Comparison of ENCODE assay signal across 29 cellular contexts in genomic region chr10:79447911-79448731, GRCh38. TPM values are rescaled to one million over a fixed set of nuclear protein-coding genes. Genes with fewer than 3 reads are reported as not detected.
A peak's percentile ranks its signal among the peaks of the same experiment; 100 is the strongest.
DNase-seq lines count a peak whose midpoint lies in the region; ATAC-seq, FAIRE-seq and TF ChIP-seq lines count a peak whose summit lies in the region.
"Had no signal": no experiment of that assay in that cellular context is flagged by ENCODE, and none has a peak within 500 bp of the region (broad histone marks: within the 10 kb centered on the region; RNA-seq: fewer than 3 reads in every experiment).

No MANE protein-coding gene starts in this region.

- H3K27me3 ChIP-seq in BLaER1 treated with 17β-estradiol and CSF1 and Interleukin-3, amounts not matched to agents 10 nM and 100 nM, result no peaks in the 10 kb centered on the region
- H3K27me3 ChIP-seq in psoas muscle (ENCODE audit: insufficient read depth in 3 of 3, low read length in 2 of 3), result no peaks in the 10 kb centered on the region
- H3K27me3 ChIP-seq: SJCRH30, tibial nerve had no signal

- no peaks in the 10 kb centered on the region for H3K9me3 Mint-ChIP-seq in IgD-negative memory B cell
- H3K9me3 Mint-ChIP-seq in T-helper 2 cell treated with Interferon-gamma antibody and Interleukin-4, amounts not matched to agents 5 μg/mL and 100 μg/mL, for 36 hours, result no peaks in the 10 kb centered on the region
- no peaks in the 10 kb centered on the region for H3K9me3 Mint-ChIP-seq in activated CD4-positive, alpha-beta T cell treated with anti-CD3 and anti-CD28 coated beads, Interleukin-2, amount 10 ng/mL, durations not matched to agents 7 days and 5 days
- H3K9me3 Mint-ChIP-seq: activated B cell treated with CpG ODN at 0.5 μM for 24 hours; activated CD4-positive, alpha-beta memory T cell treated with anti-CD3 and anti-CD28 coated beads for 36 hours; activated T-helper 2 cell treated with anti-CD3 and anti-CD28 coated beads, Interferon-gamma antibody, Interleukin-2, Interleukin-4, amounts not matched to agents 10 μg/mL and 5 μg/mL and 100 μg/mL, durations not matched to agents 14 hours and 24 hours and 36 hours; dendritic cell treated with granulocyte-macrophage colony-stimulating factor and Interleukin-4, amounts not matched to agents 40 ng/mL and 50 ng/mL, for 4 days had no signal

- H3K9ac ChIP-seq in BLaER1 treated with 17β-estradiol and CSF1 and Interleukin-3, amounts not matched to agents 10 nM and 100 nM, result no peak overlapping the region
- H3K9ac ChIP-seq in kidney (ENCODE audit: low read length in 2 of 2), result no peak overlapping the region

- no peak overlapping the region for H3K4me3 ChIP-seq in BLaER1 treated with 17β-estradiol and CSF1 and Interleukin-3, amounts not matched to agents 10 nM and 100 nM
- no peak overlapping the region for H3K4me3 ChIP-seq in kidney (ENCODE audit: low read length in 2 of 2)
- H3K4me3 ChIP-seq in psoas muscle, result no peak overlapping the region
- H3K4me3 ChIP-seq: HAP-1, prostate gland, SJCRH30, tibial nerve had no signal

- intact Hi-C loops in kidney (cut with DNase I), result no loop called here
- intact Hi-C loops in psoas muscle (cut with DNase I), result loop anchor here in 1 of 2 donors (2.0 kb wide), 1 partner anchor 13 kb away; no protein-coding TSS in a partner anchor

- peak overlapping the region in 2 of 3 donors; percentile 8 to 59 for H3K27ac Mint-ChIP-seq in IgD-negative memory B cell
- H3K27ac Mint-ChIP-seq in T-helper 2 cell treated with Interferon-gamma antibody and Interleukin-4, amounts not matched to agents 5 μg/mL and 100 μg/mL, for 36 hours, result no peak overlapping the region
- no peak overlapping the region for H3K27ac Mint-ChIP-seq in activated CD4-positive, alpha-beta T cell treated with anti-CD3 and anti-CD28 coated beads, Interleukin-2, amount 10 ng/mL, durations not matched to agents 7 days and 5 days
- H3K27ac Mint-ChIP-seq: activated B cell treated with CpG ODN at 0.5 μM for 24 hours; activated CD4-positive, alpha-beta memory T cell treated with anti-CD3 and anti-CD28 coated beads for 36 hours; activated naive CD8-positive, alpha-beta T cell; activated T-helper 2 cell treated with anti-CD3 and anti-CD28 coated beads, Interferon-gamma antibody, Interleukin-2, Interleukin-4, amounts not matched to agents 10 μg/mL and 5 μg/mL and 100 μg/mL, durations not matched to agents 14 hours and 24 hours and 36 hours; B cell; dendritic cell treated with granulocyte-macrophage colony-stimulating factor and Interleukin-4, amounts not matched to agents 40 ng/mL and 50 ng/mL, for 4 days had no signal

- peaks cover 11 to 16% (median 16%) of the 10 kb centered on the region in 3 donors for H3K4me1 Mint-ChIP-seq in IgD-negative memory B cell
- peaks cover 19% of the 10 kb centered on the region for H3K4me1 Mint-ChIP-seq in T-helper 2 cell treated with Interferon-gamma antibody and Interleukin-4, amounts not matched to agents 5 μg/mL and 100 μg/mL, for 36 hours (ENCODE audit: low read depth)
- peaks cover 24% of the 10 kb centered on the region for H3K4me1 Mint-ChIP-seq in activated CD4-positive, alpha-beta T cell treated with anti-CD3 and anti-CD28 coated beads, Interleukin-2, amount 10 ng/mL, durations not matched to agents 7 days and 5 days

- H3K4me1 ChIP-seq in BLaER1 treated with 17β-estradiol and CSF1 and Interleukin-3, amounts not matched to agents 10 nM and 100 nM, result peaks cover 11 to 48% (median 41%) of the 10 kb centered on the region in 10 experiments
- H3K4me1 ChIP-seq in kidney (ENCODE audit: control insufficient read depth in 1 of 2, insufficient read depth in 1 of 2, low read depth in 1 of 2, low read length in 2 of 2), result peaks cover 0 to 15% of the 10 kb centered on the region in 2 donors
- peaks cover 35% of the 10 kb centered on the region for H3K4me1 ChIP-seq in psoas muscle
- H3K4me1 ChIP-seq: prostate gland had no signal

- no peaks in the 10 kb centered on the region for H3K36me3 ChIP-seq in BLaER1 treated with 17β-estradiol and CSF1 and Interleukin-3, amounts not matched to agents 10 nM and 100 nM
- no peaks in the 10 kb centered on the region for H3K36me3 ChIP-seq in kidney (ENCODE audit: control insufficient read depth in 1 of 2, insufficient read depth in 2 of 2, low read length in 2 of 2)
- no peaks in the 10 kb centered on the region for H3K36me3 ChIP-seq in psoas muscle (ENCODE audit: insufficient read depth in 1 of 2, low read depth in 1 of 2)
- H3K36me3 ChIP-seq: HAP-1, prostate gland, tibial nerve had no signal

- ATAC-seq in psoas muscle, result no peak

- peak overlapping the region in 8 of 11 experiments; percentile 4 to 97 (median 90); a peak in 10 of 22 replicates for H3K4me2 ChIP-seq in BLaER1 treated with 17β-estradiol and CSF1 and Interleukin-3, amounts not matched to agents 10 nM and 100 nM

- no peaks in the 10 kb centered on the region for H3K9me3 ChIP-seq in BLaER1 treated with 17β-estradiol and CSF1 and Interleukin-3, amounts not matched to agents 10 nM and 100 nM (replicated peaks in 1 of 11)
- H3K9me3 ChIP-seq in kidney (ENCODE audit: control insufficient read depth in 1 of 2, low read length in 2 of 2) (no peaks in the 10 kb centered on the region), psoas muscle (no peaks in the 10 kb centered on the region)
- H3K9me3 ChIP-seq: HAP-1, prostate gland, SJCRH30, tibial nerve had no signal

- CTCF ChIA-PET in activated CD4-positive, alpha-beta T cell treated with anti-CD3 and anti-CD28 coated beads, Interleukin-2, amount 10 ng/mL, durations not matched to agents 7 days and 5 days (lab: Charles Lee), result interaction anchor here (1.1 to 1.2 kb wide), 2 partner anchors 12 to 23 kb away, joined by 3 read pairs; no protein-coding TSS in a partner anchor

- TF ChIP-seq CTCF in kidney (IDR thresholded peaks at IDR 0.05; ENCODE audit: borderline replicate concordance, extremely low read depth, insufficient read depth), result no peak
- no peak for TF ChIP-seq CTCF in psoas muscle (IDR thresholded peaks at IDR 0.05)

- no peaks in the 10 kb centered on the region for H3K36me3 Mint-ChIP-seq in IgD-negative memory B cell
- no peaks in the 10 kb centered on the region for H3K36me3 Mint-ChIP-seq in T-helper 2 cell treated with Interferon-gamma antibody and Interleukin-4, amounts not matched to agents 5 μg/mL and 100 μg/mL, for 36 hours (ENCODE audit: low read depth)
- no peaks in the 10 kb centered on the region for H3K36me3 Mint-ChIP-seq in activated CD4-positive, alpha-beta T cell treated with anti-CD3 and anti-CD28 coated beads, Interleukin-2, amount 10 ng/mL, durations not matched to agents 7 days and 5 days (ENCODE audit: low read depth)
- H3K36me3 Mint-ChIP-seq: activated CD4-positive, alpha-beta memory T cell treated with anti-CD3 and anti-CD28 coated beads for 36 hours; activated naive CD8-positive, alpha-beta T cell had no signal

- POLR2A ChIA-PET in activated CD4-positive, alpha-beta T cell treated with anti-CD3 and anti-CD28 coated beads, Interleukin-2, amount 10 ng/mL, durations not matched to agents 7 days and 5 days (lab: Charles Lee), result no interaction called here

- peaks cover 2% of the 10 kb centered on the region for H3K27me3 Mint-ChIP-seq in IgD-negative memory B cell
- H3K27me3 Mint-ChIP-seq in T-helper 2 cell treated with Interferon-gamma antibody and Interleukin-4, amounts not matched to agents 5 μg/mL and 100 μg/mL, for 36 hours (ENCODE audit: low read depth), result peaks cover 57% of the 10 kb centered on the region
- peaks cover 32% of the 10 kb centered on the region for H3K27me3 Mint-ChIP-seq in activated CD4-positive, alpha-beta T cell treated with anti-CD3 and anti-CD28 coated beads, Interleukin-2, amount 10 ng/mL, durations not matched to agents 7 days and 5 days
- H3K27me3 Mint-ChIP-seq: activated B cell treated with CpG ODN at 0.5 μM for 24 hours, B cell had no signal

- no peak overlapping the region for H3K27ac ChIP-seq in BLaER1 treated with 17β-estradiol and CSF1 and Interleukin-3, amounts not matched to agents 10 nM and 100 nM
- H3K27ac ChIP-seq in kidney (ENCODE audit: low read depth in 2 of 2, low read length in 2 of 2), result no peak overlapping the region
- peak overlapping the region; percentile 93 for H3K27ac ChIP-seq in psoas muscle
- H3K27ac ChIP-seq: prostate gland, SJCRH30 had no signal

- no peak for FAIRE-seq in kidney (lab: Jason Lieb, UNC)
- FAIRE-seq: endometrium, GM19239 had no signal

- peak; percentile 22 for DNase-seq in kidney
- DNase-seq in psoas muscle, result no peak
- DNase-seq in T-helper 2 cell treated with Interferon-gamma antibody and Interleukin-4, amounts not matched to agents 5 μg/mL and 100 μg/mL, for 36 hours (ENCODE audit: low spot score), result no peak
- no peak for DNase-seq in activated CD4-positive, alpha-beta T cell treated with anti-CD3 and anti-CD28 coated beads, Interleukin-2, amount 10 ng/mL, durations not matched to agents 7 days and 5 days
- DNase-seq in activated CD4-positive, CD25-positive, alpha-beta regulatory T cell treated with anti-CD3 and anti-CD28 coated beads, Interleukin-2, amount 50 U/mL, for 72 hours, result no peak
- no peak for DNase-seq in A172 (ENCODE audit: low spot score)
- DNase-seq: activated B cell treated with CpG ODN at 0.5 μM for 24 hours; activated CD4-positive, alpha-beta memory T cell treated with anti-CD3 and anti-CD28 coated beads for 36 hours; anterior cingulate cortex; caudate nucleus; DMS79 treated with DMSO at 0.1 percent for 48 hours; GF-D8; NCI-H1417 treated with DMSO at 0.1 percent for 48 hours; NCI-H2081; NCI-H2227 treated with DMSO at 0.1 percent for 48 hours; NCI-H526 treated with DMSO at 0.1 percent for 48 hours; SJCRH30 had no signal

- WGBS in psoas muscle, 3 donors, result 92 to 95% (median 92%) methylated on average over 5 of the region's 5 CpGs

- H4K20me1 ChIP-seq in BLaER1 treated with 17β-estradiol and CSF1 and Interleukin-3, amounts not matched to agents 10 nM and 100 nM, result peaks cover 11 to 17% (median 16%) of the 10 kb centered on the region in 11 experiments; a peak in 21 of 22 replicates

- peak overlapping the region in 1 of 4 donors; percentile 94 for H3K4me3 Mint-ChIP-seq in IgD-negative memory B cell
- no peak overlapping the region for H3K4me3 Mint-ChIP-seq in T-helper 2 cell treated with Interferon-gamma antibody and Interleukin-4, amounts not matched to agents 5 μg/mL and 100 μg/mL, for 36 hours
- H3K4me3 Mint-ChIP-seq in activated CD4-positive, alpha-beta T cell treated with anti-CD3 and anti-CD28 coated beads, Interleukin-2, amount 10 ng/mL, durations not matched to agents 7 days and 5 days, result no peak overlapping the region
- H3K4me3 Mint-ChIP-seq: activated B cell treated with CpG ODN at 0.5 μM for 24 hours; activated CD4-positive, alpha-beta memory T cell treated with anti-CD3 and anti-CD28 coated beads for 36 hours; activated naive CD8-positive, alpha-beta T cell; B cell; dendritic cell treated with granulocyte-macrophage colony-stimulating factor and Interleukin-4, amounts not matched to agents 40 ng/mL and 50 ng/mL, for 4 days had no signal

RNA-seq across cellular contexts. Expression of gene ZCCHC24, which starts 2.7 kb away (rescaled TPM):
- polyA plus RNA-seq in IgD-negative memory B cell, result 0.80 TPM
- 21.3 TPM for total RNA-seq in kidney
- 8.4 TPM for polyA plus RNA-seq in kidney (ENCODE audit: insufficient read depth, low read depth, low replicate concordance)
- total RNA-seq in psoas muscle, result 10 to 100 TPM; 31.6 to 64.7 (median 47.9) TPM
- polyA plus RNA-seq in psoas muscle, result 100 to 1,000 TPM in 1 of 3 donors, 10 to 100 TPM in 2; 11.2 to 112 (median 36.2) TPM
- under 1 TPM; 0.52 to 0.73 TPM for total RNA-seq in activated CD4-positive, alpha-beta T cell treated with anti-CD3 and anti-CD28 coated beads, Interleukin-2, amount 10 ng/mL, durations not matched to agents 7 days and 5 days
- 10.7 and 12.2 TPM in 2 replicates for total RNA-seq in A172 (2014; rRNA removed; shearing (Covaris generic))
- total RNA-seq: HT-29 had no signal

Comparison
In these comparisons a context has a peak if more than half of its experiments do, and no peak if none do; other contexts are left out.
1. H3K27ac Mint-ChIP-seq: peak in IgD-negative memory B cell (2 of 3); none in T-helper 2 cell treated with Interferon-gamma antibody and Interleukin-4, amounts not matched to agents 5 μg/mL and 100 μg/mL, for 36 hours (single experiment) and activated CD4-positive, alpha-beta T cell treated with anti-CD3 and anti-CD28 coated beads, Interleukin-2, amount 10 ng/mL, durations not matched to agents 7 days and 5 days (single experiment).